Comparison of ENCODE assay signal across 15 cellular contexts in genomic region chr17:49440581-49440980, GRCh38. TPM values are rescaled to one million over a fixed set of nuclear protein-coding genes. Genes with fewer than 3 reads are reported as not detected.
DNase-seq lines count a peak whose midpoint lies in the region; ATAC-seq, FAIRE-seq and TF ChIP-seq lines count a peak whose summit lies in the region.
"Had no signal": no experiment of that assay in that cellular context is flagged by ENCODE, and none has a peak within 500 bp of the region (broad histone marks: within the 10 kb centered on the region; RNA-seq: fewer than 3 reads in every experiment).

No MANE protein-coding gene starts in this region.

- no peak overlapping the region for H3K4me3 Mint-ChIP-seq in activated naive CD4-positive, alpha-beta T cell treated with anti-CD3 and anti-CD28 coated beads, Interleukin-2, amount 10 ng/mL, durations not matched to agents 7 days and 5 days
- no peak overlapping the region for H3K4me3 Mint-ChIP-seq in activated naive CD4-positive, alpha-beta T cell treated with anti-CD3 and anti-CD28 coated beads for 36 hours
- H3K4me3 Mint-ChIP-seq in astrocyte (ENCODE audit: unreplicated experiment) (peak overlapping the region; percentile 36), nephron (peak overlapping the region in 2 of 3 experiments; percentile 8 to 14)
- H3K4me3 Mint-ChIP-seq: CD14-positive monocyte had no signal

- peaks cover 92% of the 10 kb centered on the region for H3K27me3 Mint-ChIP-seq in activated naive CD4-positive, alpha-beta T cell treated with anti-CD3 and anti-CD28 coated beads, Interleukin-2, amount 10 ng/mL, durations not matched to agents 7 days and 5 days
- peaks cover 25% of the 10 kb centered on the region for H3K27me3 Mint-ChIP-seq in activated naive CD4-positive, alpha-beta T cell treated with anti-CD3 and anti-CD28 coated beads for 36 hours (ENCODE audit: low read depth)
- H3K27me3 Mint-ChIP-seq in astrocyte (ENCODE audit: low read depth, unreplicated experiment): peaks cover 60% of the 10 kb centered on the region
- peaks cover 32% of the 10 kb centered on the region for H3K27me3 Mint-ChIP-seq in nephron (ENCODE audit: low read depth)

- H3K4me3 ChIP-seq in astrocyte (ENCODE audit: insufficient read depth, low read depth, low read length) (no peak overlapping the region), A673 (ENCODE audit: low read depth, low read length, poor library complexity, severe bottlenecking) (no peak overlapping the region)

- CTCF ChIA-PET in activated naive CD4-positive, alpha-beta T cell treated with anti-CD3 and anti-CD28 coated beads, Interleukin-2, amount 10 ng/mL, durations not matched to agents 7 days and 5 days (lab: Charles Lee): interaction anchor here (1.4 kb wide), 1 partner anchor 32 kb away, joined by 3 read pairs; no protein-coding TSS in a partner anchor
- CTCF ChIA-PET in activated naive CD4-positive, alpha-beta T cell treated with anti-CD3 and anti-CD28 coated beads for 36 hours (lab: Charles Lee): no interaction called here
- CTCF ChIA-PET in A673 (lab: Charles Lee): no interaction called here

- peak; percentile 18 for DNase-seq in activated naive CD4-positive, alpha-beta T cell treated with anti-CD3 and anti-CD28 coated beads, Interleukin-2, amount 10 ng/mL, durations not matched to agents 7 days and 5 days
- no peak for DNase-seq in activated naive CD4-positive, alpha-beta T cell treated with anti-CD3 and anti-CD28 coated beads for 36 hours
- DNase-seq in astrocyte (ENCODE audit: low read depth) (no peak), A673 (ENCODE audit: low spot score) (no peak)
- DNase-seq in stimulated activated CD4-positive, alpha-beta T cell treated with anti-CD3 and anti-CD28 coated beads, Interleukin-12 subunit alpha, Interleukin-12 subunit beta, amount 100 ng/mL, for 4 hours: no peak
- DNase-seq: DMS79 treated with DMSO at 0.1 percent for 48 hours, H7, NCI-H1417 treated with DMSO at 0.1 percent for 48 hours, NCI-H187 treated with DMSO at 0.1 percent for 48 hours, NCI-H345, NCI-H526 had no signal

- H3K27ac Mint-ChIP-seq in activated naive CD4-positive, alpha-beta T cell treated with anti-CD3 and anti-CD28 coated beads, Interleukin-2, amount 10 ng/mL, durations not matched to agents 7 days and 5 days: no peak overlapping the region
- H3K27ac Mint-ChIP-seq in activated naive CD4-positive, alpha-beta T cell treated with anti-CD3 and anti-CD28 coated beads for 36 hours: no peak overlapping the region
- no peak overlapping the region for H3K27ac Mint-ChIP-seq in astrocyte (ENCODE audit: unreplicated experiment)
- peak overlapping the region; percentile 11 to 81 (median 53) for H3K27ac Mint-ChIP-seq in nephron
- H3K27ac Mint-ChIP-seq: CD14-positive monocyte had no signal

- H3K4me1 ChIP-seq in astrocyte (ENCODE audit: insufficient read depth, low read length) (peaks cover 29% of the 10 kb centered on the region), A673 (ENCODE audit: insufficient read depth, low read length, poor library complexity, severe bottlenecking) (no peaks in the 10 kb centered on the region)

- H3K27ac ChIP-seq in astrocyte (ENCODE audit: low read depth, low read length): no peak overlapping the region
- H3K27ac ChIP-seq in A673 (ENCODE audit: low read depth, low read length, poor library complexity, severe bottlenecking): no peak overlapping the region

- H3K36me3 ChIP-seq in astrocyte (ENCODE audit: insufficient read depth, low read length) (no peaks in the 10 kb centered on the region), A673 (ENCODE audit: insufficient read depth, low read length, poor library complexity, severe bottlenecking) (no peaks in the 10 kb centered on the region)

- H3K9ac ChIP-seq in astrocyte (ENCODE audit: low read length): no peak overlapping the region

- H3K27me3 ChIP-seq in astrocyte (ENCODE audit: insufficient read depth, low read length) (peaks cover 27% of the 10 kb centered on the region), A673 (replicated peaks; ENCODE audit: insufficient read depth, low read depth, low read length, poor library complexity) (no peaks in the 10 kb centered on the region)

- no peak overlapping the region for H3K4me2 ChIP-seq in astrocyte (ENCODE audit: low read length)

- no peaks in the 10 kb centered on the region for H3K9me3 ChIP-seq in astrocyte (ENCODE audit: insufficient read depth, low read depth, low read length)
- no peaks in the 10 kb centered on the region for H3K9me3 ChIP-seq in A673 (ENCODE audit: low read depth, low read length, poor library complexity, severe bottlenecking)

- H2AFZ ChIP-seq in astrocyte (ENCODE audit: low read depth, low read length): no peak overlapping the region

- ATAC-seq in GM19455 (IDR thresholded peaks at IDR 0.05; ENCODE audit: unreplicated experiment): no peak
- ATAC-seq: Panc1 had no signal

- no peaks in the 10 kb centered on the region for H4K20me1 ChIP-seq in astrocyte (ENCODE audit: insufficient read depth, low read length)

- no peaks in the 10 kb centered on the region for H3K36me3 Mint-ChIP-seq in activated naive CD4-positive, alpha-beta T cell treated with anti-CD3 and anti-CD28 coated beads, Interleukin-2, amount 10 ng/mL, durations not matched to agents 7 days and 5 days
- no peaks in the 10 kb centered on the region for H3K36me3 Mint-ChIP-seq in activated naive CD4-positive, alpha-beta T cell treated with anti-CD3 and anti-CD28 coated beads for 36 hours (ENCODE audit: low read depth)
- H3K36me3 Mint-ChIP-seq in astrocyte (ENCODE audit: low read depth, unreplicated experiment) (no peaks in the 10 kb centered on the region), nephron (ENCODE audit: low read depth) (no peaks in the 10 kb centered on the region)
- H3K36me3 Mint-ChIP-seq: CD14-positive monocyte had no signal

- intact Hi-C loops in activated naive CD4-positive, alpha-beta T cell treated with anti-CD3 and anti-CD28 coated beads for 36 hours (cut with micrococcal nuclease): no loop called here
- intact Hi-C loops in A673 (cut with micrococcal nuclease; ENCODE audit: unreplicated experiment): no loop called here

- no peak for FAIRE-seq in astrocyte (lab: Jason Lieb, UNC)

- H3K4me1 Mint-ChIP-seq in activated naive CD4-positive, alpha-beta T cell treated with anti-CD3 and anti-CD28 coated beads, Interleukin-2, amount 10 ng/mL, durations not matched to agents 7 days and 5 days: no peaks in the 10 kb centered on the region
- H3K4me1 Mint-ChIP-seq in activated naive CD4-positive, alpha-beta T cell treated with anti-CD3 and anti-CD28 coated beads for 36 hours (ENCODE audit: low read depth): no peaks in the 10 kb centered on the region
- peaks cover 18% of the 10 kb centered on the region for H3K4me1 Mint-ChIP-seq in astrocyte (ENCODE audit: low read depth, unreplicated experiment)
- peaks cover 78% of the 10 kb centered on the region for H3K4me1 Mint-ChIP-seq in nephron

- TF ChIP-seq CTCF in astrocyte (IDR thresholded peaks at IDR 0.05; ENCODE audit: insufficient read depth, low read depth, low read length) (no peak), nephron (IDR thresholded peaks at IDR 0.05; ENCODE audit: unreplicated experiment in 3 of 3) (no peak), A673 (conservative IDR thresholded peaks at IDR 0.05; ENCODE audit: low read depth, low read length) (no peak)

- H3K9me3 Mint-ChIP-seq in activated naive CD4-positive, alpha-beta T cell treated with anti-CD3 and anti-CD28 coated beads, Interleukin-2, amount 10 ng/mL, durations not matched to agents 7 days and 5 days: no peaks in the 10 kb centered on the region
- H3K9me3 Mint-ChIP-seq in activated naive CD4-positive, alpha-beta T cell treated with anti-CD3 and anti-CD28 coated beads for 36 hours: no peaks in the 10 kb centered on the region
- H3K9me3 Mint-ChIP-seq in astrocyte (ENCODE audit: unreplicated experiment) (peaks cover 8% of the 10 kb centered on the region), nephron (no peaks in the 10 kb centered on the region)
- H3K9me3 Mint-ChIP-seq: CD14-positive monocyte had no signal

- POLR2A ChIA-PET in A673 (lab: Charles Lee; ENCODE audit: low non-redundant PET): no interaction called here

- no TSS peak for BruUV-seq in A673 (replicated peaks; lab: Mats Ljungman, UMichigan)

- no peaks in the 10 kb centered on the region for H3K79me2 ChIP-seq in astrocyte (ENCODE audit: insufficient read depth, low read length)

RNA-seq across cellular contexts. Expression of gene PHB1, which starts 25.9 kb away (rescaled TPM):
- 100 to 1,000 TPM; 390 to 404 TPM for total RNA-seq in activated naive CD4-positive, alpha-beta T cell treated with anti-CD3 and anti-CD28 coated beads for 36 hours
- 211 and 227 TPM in 2 replicates for total RNA-seq in astrocyte
- total RNA-seq in A673 (2021): 430 and 451 TPM in 2 replicates

RNA-seq across cellular contexts. Expression of gene NGFR, which starts 54.5 kb away (rescaled TPM):
- under 1 TPM; 0.12 TPM for total RNA-seq in activated naive CD4-positive, alpha-beta T cell treated with anti-CD3 and anti-CD28 coated beads for 36 hours
- 0.64 and 1.0 TPM in 2 replicates for total RNA-seq in astrocyte
- 39.6 and 60.6 TPM in 2 replicates for total RNA-seq in A673 (2021)

Comparison
In these comparisons a context has a peak if more than half of its experiments do, and no peak if none do; other contexts are left out.
1. H3K27ac Mint-ChIP-seq: peak in nephron (3 of 3); none in activated naive CD4-positive, alpha-beta T cell treated with anti-CD3 and anti-CD28 coated beads, Interleukin-2, amount 10 ng/mL, durations not matched to agents 7 days and 5 days (single experiment), activated naive CD4-positive, alpha-beta T cell treated with anti-CD3 and anti-CD28 coated beads for 36 hours (single experiment) and astrocyte (single experiment).
2. H3K4me3 Mint-ChIP-seq: peak in astrocyte (single experiment) and nephron (2 of 3); none in activated naive CD4-positive, alpha-beta T cell treated with anti-CD3 and anti-CD28 coated beads, Interleukin-2, amount 10 ng/mL, durations not matched to agents 7 days and 5 days (single experiment) and activated naive CD4-positive, alpha-beta T cell treated with anti-CD3 and anti-CD28 coated beads for 36 hours (single experiment).
3. RNA of gene NGFR, which starts 54.5 kb away (total RNA-seq): 39.6 to 60.6 TPM in A673; 0.64 to 1.0 TPM in astrocyte and 0.12 TPM in activated naive CD4-positive, alpha-beta T cell treated with anti-CD3 and anti-CD28 coated beads for 36 hours; every median in the first group is over 10 times any median in the second.